Comparison of ENCODE assay signal across 7 cellular contexts in genomic region chr12:442235-442884, GRCh38. TPM values are rescaled to one million over a fixed set of nuclear protein-coding genes. Genes with fewer than 3 reads are reported as not detected.
DNase-seq lines count a peak whose midpoint lies in the region; ATAC-seq and TF ChIP-seq lines count a peak whose summit lies in the region.

No MANE protein-coding gene starts in this region.

- H4K20me1 ChIP-seq in DOHH2 (ENCODE audit: control insufficient read depth, insufficient read depth, low read depth, low read length) (no peaks in the 10 kb centered on the region; the same call in 1 of the 2 replicates), mammary epithelial cell (ENCODE audit: insufficient read depth, low read length) (no peaks in the 10 kb centered on the region)

- no peaks in the 10 kb centered on the region for H3K9me3 ChIP-seq in DOHH2 (ENCODE audit: control insufficient read depth, insufficient read depth, low read length)
- H3K9me3 ChIP-seq in mammary epithelial cell (replicated peaks; ENCODE audit: insufficient read depth, low read length) = no peaks in the 10 kb centered on the region

- H2AFZ ChIP-seq in mammary epithelial cell (ENCODE audit: low read depth, low read length) = no peak overlapping the region

- H3K79me2 ChIP-seq in DOHH2 (ENCODE audit: control insufficient read depth, low read length) (no peaks in the 10 kb centered on the region), mammary epithelial cell (ENCODE audit: insufficient read depth, low read length) (no peaks in the 10 kb centered on the region)

- H3K4me1 ChIP-seq in DOHH2 (ENCODE audit: control insufficient read depth, low read length) = no peaks in the 10 kb centered on the region
- H3K4me1 ChIP-seq in mammary epithelial cell (ENCODE audit: insufficient read depth, low read length) = no peaks in the 10 kb centered on the region

- no peak overlapping the region for H3K9ac ChIP-seq in mammary epithelial cell (ENCODE audit: insufficient read depth, low read length)

- dilution Hi-C loops in mammary epithelial cell (cut with HindIII; ENCODE audit: low sequenced_read_pairs) = loop anchor here (5.0 kb wide), 1 partner anchor 40 kb away; the partner anchor contains the start of gene CCDC77

- peak; percentile 67 for TF ChIP-seq CTCF in DOHH2 (IDR thresholded peaks at IDR 0.05; ENCODE audit: low read depth, low read length, poor library complexity, severe bottlenecking)
- TF ChIP-seq CTCF in mammary epithelial cell (conservative IDR thresholded peaks at IDR 0.05 in 1 of 2, IDR thresholded peaks at IDR 0.05 in 1 of 2; ENCODE audit: extremely low read depth in 1 of 2, insufficient read depth in 1 of 2, low read depth in 1 of 2, low read length in 2 of 2) = peak; percentile 69 to 87

- WGBS in mammary epithelial cell (ENCODE audit: low coverage, missing lambda C conversion rate) = 57% methylated on average over 16 of the region's 16 CpGs

- no peaks in the 10 kb centered on the region for H3K27me3 ChIP-seq in DOHH2 (ENCODE audit: control insufficient read depth, low read length)
- no peaks in the 10 kb centered on the region for H3K27me3 ChIP-seq in mammary epithelial cell (ENCODE audit: insufficient read depth, low read length)

- CTCF ChIA-PET in mammary epithelial cell (lab: Charles Lee; ENCODE audit: low non-redundant PET) = interaction anchor here (0.6 kb wide), 2 partner anchors 11 to 1143 kb away, joined by 13 to 22 read pairs; no protein-coding TSS in a partner anchor

- intact Hi-C loops in mammary epithelial cell (cut with micrococcal nuclease) = loop anchor here (1.0 kb wide), 1 partner anchor 105 kb away; no protein-coding TSS in a partner anchor

- no peak for ATAC-seq in HG03571 (IDR thresholded peaks at IDR 0.05; ENCODE audit: unreplicated experiment)

- in situ Hi-C loops in mammary epithelial cell (cut with MboI; ENCODE audit: low sequenced_read_pairs in 2 of 2) = loop anchor here in 1 of 2 donors (5.0 kb wide), 1 partner anchor 110 kb away; no protein-coding TSS in a partner anchor

- H3K9me2 ChIP-seq in DOHH2 (replicated peaks; ENCODE audit: control insufficient read depth, low read length) = no peaks in the 10 kb centered on the region

- no peaks in the 10 kb centered on the region for H3F3A ChIP-seq in DOHH2 (ENCODE audit: control insufficient read depth, insufficient read depth)

- H3K36me3 ChIP-seq in DOHH2 (ENCODE audit: control insufficient read depth, low read length) (peaks cover 28% of the 10 kb centered on the region), mammary epithelial cell (ENCODE audit: insufficient read depth, low read length) (peaks cover 6% of the 10 kb centered on the region)

- H3K27ac ChIP-seq in DOHH2 (ENCODE audit: low read depth, low read length) (no peak overlapping the region), mammary epithelial cell (ENCODE audit: insufficient read depth, low read depth, low read length) (no peak overlapping the region)

- no peak overlapping the region for H3K4me2 ChIP-seq in DOHH2 (ENCODE audit: low read length)
- no peak overlapping the region for H3K4me2 ChIP-seq in mammary epithelial cell (ENCODE audit: insufficient read depth, low read depth, low read length)

- no TSS peak for BruUV-seq in mammary epithelial cell (replicated peaks; lab: Mats Ljungman, UMichigan)

- DNase-seq in HS-5 (ENCODE audit: low read depth) (peak; percentile 18), RPMI8226 (peak; percentile 33), mammary epithelial cell (peak; percentile 32), iris pigment epithelial cell (ENCODE audit: low read depth) (peak; percentile 22)
- DNase-seq in stimulated activated CD4-positive, alpha-beta T cell treated with anti-CD3 and anti-CD28 coated beads, Interleukin-2, amount 100 ng/mL, for 48 hours = peak; percentile 41 to 54

- H3K4me3 ChIP-seq in DOHH2 (ENCODE audit: low read length) = no peak overlapping the region
- H3K4me3 ChIP-seq in mammary epithelial cell (replicated peaks in 1 of 3; ENCODE audit: insufficient read depth in 1 of 3, low read depth in 2 of 3, low read length in 3 of 3) = no peak overlapping the region

RNA-seq across cellular contexts. Expression of gene B4GALNT3, which starts 17.4 kb away (rescaled TPM):
- total RNA-seq in mammary epithelial cell = 1 to 10 TPM; 5.3 to 5.4 TPM
- 1.9 TPM for polyA plus RNA-seq in mammary epithelial cell
- 6.9 TPM for polyA minus RNA-seq in mammary epithelial cell

RNA-seq across cellular contexts. Expression of gene CCDC77, which starts 40.9 kb away (rescaled TPM):
- total RNA-seq in mammary epithelial cell = 1 to 10 TPM; 5.3 to 8.8 TPM
- 4.9 TPM for polyA plus RNA-seq in mammary epithelial cell
- polyA minus RNA-seq in mammary epithelial cell = not detected

RNA-seq across cellular contexts. Expression of gene KDM5A, which starts 53.2 kb away (rescaled TPM):
- total RNA-seq in mammary epithelial cell = 10 to 100 TPM; 50.5 to 52.4 TPM
- 17.5 TPM for polyA plus RNA-seq in mammary epithelial cell
- polyA minus RNA-seq in mammary epithelial cell = 51.1 TPM
